Comparison of ENCODE assay signal across 1 cellular context in the genomic region with DNA sequence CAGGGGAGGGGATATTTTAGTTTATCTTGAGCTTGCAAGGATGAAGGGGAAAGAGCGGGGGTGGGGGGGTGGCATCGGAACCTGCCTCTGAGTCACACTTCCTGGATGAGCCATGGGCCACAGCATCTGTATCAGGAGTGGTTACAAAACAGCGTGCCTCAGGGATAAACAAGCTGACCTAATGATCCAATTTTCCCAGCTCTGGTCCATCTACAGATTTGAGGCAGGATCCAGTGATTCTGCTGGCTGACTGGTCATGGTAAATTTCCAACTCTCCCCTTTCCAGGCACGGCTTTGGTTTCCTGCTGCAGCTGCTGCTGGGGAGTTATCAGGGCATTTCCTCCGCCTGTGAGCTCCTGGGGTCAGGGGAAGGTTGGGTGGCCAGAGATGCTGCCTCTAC.
TF ChIP-seq lines count a peak whose summit lies in the region.

No MANE protein-coding gene starts in this region.

TF ChIP-seq in HepG2, 621 proteins besides CTCF, POLR2A, EP300 and RAD21 (continued from another document):
- TF ChIP-seq, protein P1, sequence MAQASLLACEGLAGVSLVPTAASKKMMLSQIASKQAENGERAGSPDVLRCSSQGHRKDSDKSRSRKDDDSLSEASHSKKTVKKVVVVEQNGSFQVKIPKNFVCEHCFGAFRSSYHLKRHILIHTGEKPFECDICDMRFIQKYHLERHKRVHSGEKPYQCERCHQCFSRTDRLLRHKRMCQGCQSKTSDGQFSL (CRISPR knock-in tag; IDR thresholded peaks at IDR 0.05), result no peak
- TF ChIP-seq ZNF326 (CRISPR knock-in tag; IDR thresholded peaks at IDR 0.05; ENCODE audit: borderline replicate concordance) (no peak), TBX3 (IDR thresholded peaks at IDR 0.05; ENCODE audit: borderline replicate concordance) (no peak), LCORL (IDR thresholded peaks at IDR 0.05) (no peak), LCORL (CRISPR knock-in tag; IDR thresholded peaks at IDR 0.05) (0 out of 2 replicates have a peak, but pooled peaks have one; percentile 28), GABPA (IDR thresholded peaks at IDR 0.05; ENCODE audit: low read depth, low read length) (no peak), GABPA (CRISPR knock-in tag; IDR thresholded peaks at IDR 0.05; ENCODE audit: low read depth) (peak; percentile 60), ZNF672 (CRISPR knock-in tag; IDR thresholded peaks at IDR 0.05) (no peak), MTA3 (CRISPR knock-in tag; IDR thresholded peaks at IDR 0.05) (no peak), STAG1 (CRISPR knock-in tag; IDR thresholded peaks at IDR 0.05) (no peak), MAFK (conservative IDR thresholded peaks at IDR 0.05 in 1 of 2, IDR thresholded peaks at IDR 0.05 in 1 of 2; ENCODE audit: low read length in 2 of 2) (no peak; a peak in 1 of 4 replicates), MATR3 (CRISPR knock-in tag; IDR thresholded peaks at IDR 0.05) (no peak), HCFC1 (IDR thresholded peaks at IDR 0.05; ENCODE audit: low read depth, low read length) (no peak), XRCC5 (optimal IDR thresholded peaks at IDR 0.05; ENCODE audit: low read length) (peak; percentile 37), ZFP37 (CRISPR knock-in tag; IDR thresholded peaks at IDR 0.05; ENCODE audit: borderline replicate concordance) (no peak)
- TF ChIP-seq, protein P2, sequence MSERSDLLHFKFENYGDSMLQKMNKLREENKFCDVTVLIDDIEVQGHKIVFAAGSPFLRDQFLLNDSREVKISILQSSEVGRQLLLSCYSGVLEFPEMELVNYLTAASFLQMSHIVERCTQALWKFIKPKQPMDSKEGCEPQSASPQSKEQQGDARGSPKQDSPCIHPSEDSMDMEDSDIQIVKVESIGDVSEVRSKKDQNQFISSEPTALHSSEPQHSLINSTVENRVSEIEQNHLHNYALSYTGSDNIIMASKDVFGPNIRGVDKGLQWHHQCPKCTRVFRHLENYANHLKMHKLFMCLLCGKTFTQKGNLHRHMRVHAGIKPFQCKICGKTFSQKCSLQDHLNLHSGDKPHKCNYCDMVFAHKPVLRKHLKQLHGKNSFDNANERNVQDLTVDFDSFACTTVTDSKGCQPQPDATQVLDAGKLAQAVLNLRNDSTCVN (CRISPR knock-in tag; IDR thresholded peaks at IDR 0.05; ENCODE audit: borderline replicate concordance), result no peak
- TF ChIP-seq, protein P3, sequence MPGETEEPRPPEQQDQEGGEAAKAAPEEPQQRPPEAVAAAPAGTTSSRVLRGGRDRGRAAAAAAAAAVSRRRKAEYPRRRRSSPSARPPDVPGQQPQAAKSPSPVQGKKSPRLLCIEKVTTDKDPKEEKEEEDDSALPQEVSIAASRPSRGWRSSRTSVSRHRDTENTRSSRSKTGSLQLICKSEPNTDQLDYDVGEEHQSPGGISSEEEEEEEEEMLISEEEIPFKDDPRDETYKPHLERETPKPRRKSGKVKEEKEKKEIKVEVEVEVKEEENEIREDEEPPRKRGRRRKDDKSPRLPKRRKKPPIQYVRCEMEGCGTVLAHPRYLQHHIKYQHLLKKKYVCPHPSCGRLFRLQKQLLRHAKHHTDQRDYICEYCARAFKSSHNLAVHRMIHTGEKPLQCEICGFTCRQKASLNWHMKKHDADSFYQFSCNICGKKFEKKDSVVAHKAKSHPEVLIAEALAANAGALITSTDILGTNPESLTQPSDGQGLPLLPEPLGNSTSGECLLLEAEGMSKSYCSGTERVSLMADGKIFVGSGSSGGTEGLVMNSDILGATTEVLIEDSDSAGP (CRISPR knock-in tag; IDR thresholded peaks at IDR 0.05; ENCODE audit: borderline replicate concordance), result no peak
- TF ChIP-seq, protein P4, sequence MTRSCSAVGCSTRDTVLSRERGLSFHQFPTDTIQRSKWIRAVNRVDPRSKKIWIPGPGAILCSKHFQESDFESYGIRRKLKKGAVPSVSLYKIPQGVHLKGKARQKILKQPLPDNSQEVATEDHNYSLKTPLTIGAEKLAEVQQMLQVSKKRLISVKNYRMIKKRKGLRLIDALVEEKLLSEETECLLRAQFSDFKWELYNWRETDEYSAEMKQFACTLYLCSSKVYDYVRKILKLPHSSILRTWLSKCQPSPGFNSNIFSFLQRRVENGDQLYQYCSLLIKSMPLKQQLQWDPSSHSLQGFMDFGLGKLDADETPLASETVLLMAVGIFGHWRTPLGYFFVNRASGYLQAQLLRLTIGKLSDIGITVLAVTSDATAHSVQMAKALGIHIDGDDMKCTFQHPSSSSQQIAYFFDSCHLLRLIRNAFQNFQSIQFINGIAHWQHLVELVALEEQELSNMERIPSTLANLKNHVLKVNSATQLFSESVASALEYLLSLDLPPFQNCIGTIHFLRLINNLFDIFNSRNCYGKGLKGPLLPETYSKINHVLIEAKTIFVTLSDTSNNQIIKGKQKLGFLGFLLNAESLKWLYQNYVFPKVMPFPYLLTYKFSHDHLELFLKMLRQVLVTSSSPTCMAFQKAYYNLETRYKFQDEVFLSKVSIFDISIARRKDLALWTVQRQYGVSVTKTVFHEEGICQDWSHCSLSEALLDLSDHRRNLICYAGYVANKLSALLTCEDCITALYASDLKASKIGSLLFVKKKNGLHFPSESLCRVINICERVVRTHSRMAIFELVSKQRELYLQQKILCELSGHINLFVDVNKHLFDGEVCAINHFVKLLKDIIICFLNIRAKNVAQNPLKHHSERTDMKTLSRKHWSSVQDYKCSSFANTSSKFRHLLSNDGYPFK (CRISPR knock-in tag; IDR thresholded peaks at IDR 0.05; ENCODE audit: borderline replicate concordance), result no peak
- TF ChIP-seq, protein P5, sequence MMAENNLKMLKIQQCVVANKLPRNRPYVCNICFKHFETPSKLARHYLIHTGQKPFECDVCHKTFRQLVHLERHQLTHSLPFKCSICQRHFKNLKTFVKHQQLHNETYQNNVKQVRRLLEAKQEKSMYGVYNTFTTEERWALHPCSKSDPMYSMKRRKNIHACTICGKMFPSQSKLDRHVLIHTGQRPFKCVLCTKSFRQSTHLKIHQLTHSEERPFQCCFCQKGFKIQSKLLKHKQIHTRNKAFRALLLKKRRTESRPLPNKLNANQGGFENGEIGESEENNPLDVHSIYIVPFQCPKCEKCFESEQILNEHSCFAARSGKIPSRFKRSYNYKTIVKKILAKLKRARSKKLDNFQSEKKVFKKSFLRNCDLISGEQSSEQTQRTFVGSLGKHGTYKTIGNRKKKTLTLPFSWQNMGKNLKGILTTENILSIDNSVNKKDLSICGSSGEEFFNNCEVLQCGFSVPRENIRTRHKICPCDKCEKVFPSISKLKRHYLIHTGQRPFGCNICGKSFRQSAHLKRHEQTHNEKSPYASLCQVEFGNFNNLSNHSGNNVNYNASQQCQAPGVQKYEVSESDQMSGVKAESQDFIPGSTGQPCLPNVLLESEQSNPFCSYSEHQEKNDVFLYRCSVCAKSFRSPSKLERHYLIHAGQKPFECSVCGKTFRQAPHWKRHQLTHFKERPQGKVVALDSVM (CRISPR knock-in tag; IDR thresholded peaks at IDR 0.05), result no peak
TF ChIP-seq in HepG2: peak in this region for 22.
